In genomic region chr17:39704821-39705551, GRCh38 we compare ENCODE assay signal across 13 cellular contexts. TPM values are rescaled to one million over a fixed set of nuclear protein-coding genes. Genes with fewer than 3 reads are reported as not detected.
A peak's percentile ranks its signal among the peaks of the same experiment; 100 is the strongest.
DNase-seq lines count a peak whose midpoint lies in the region; ATAC-seq, FAIRE-seq and TF ChIP-seq lines count a peak whose summit lies in the region.
"Had no signal": no experiment of that assay in that cellular context is flagged by ENCODE, and none has a peak within 500 bp of the region (broad histone marks: within the 10 kb centered on the region; RNA-seq: fewer than 3 reads in every experiment).

No MANE protein-coding gene starts in this region.

- ATAC-seq in RWPE2 (ENCODE audit: low read depth) = no peak
- ATAC-seq in effector memory CD8-positive, alpha-beta T cell (replicated peaks) = no peak

- no peaks in the 10 kb centered on the region for H3K9me3 Mint-ChIP-seq in effector memory CD8-positive, alpha-beta T cell
- H3K9me3 Mint-ChIP-seq: immature natural killer cell had no signal

- peak overlapping the region; percentile 69 for H3K18ac ChIP-seq in neuronal stem cell (ENCODE audit: low read length)

- H2AFZ ChIP-seq in neuronal stem cell (ENCODE audit: low read length) = no peak overlapping the region

- H3K9me3 ChIP-seq in RWPE2 (ENCODE audit: severe bottlenecking) = no peaks in the 10 kb centered on the region
- H3K9me3 ChIP-seq in neuronal stem cell (replicated peaks in 1 of 2; ENCODE audit: control insufficient read depth in 2 of 2, insufficient read depth in 1 of 2, low read depth in 1 of 2, low read length in 2 of 2) = no peaks in the 10 kb centered on the region

- peaks cover 16% of the 10 kb centered on the region for H3K4me1 ChIP-seq in RWPE2 (ENCODE audit: insufficient read depth, poor library complexity, severe bottlenecking)
- H3K4me1 ChIP-seq in neuronal stem cell (ENCODE audit: control insufficient read depth in 2 of 2, insufficient read depth in 1 of 2, low read depth in 1 of 2, low read length in 2 of 2) = peaks cover 10 to 32% of the 10 kb centered on the region in 2 donors

- peak overlapping the region; percentile 60 for H2AK5ac ChIP-seq in neuronal stem cell (ENCODE audit: low read depth, low read length)

- no peak overlapping the region for H2BK15ac ChIP-seq in neuronal stem cell (ENCODE audit: low read length)

- H3K4ac ChIP-seq in neuronal stem cell (ENCODE audit: low read length) = no peak overlapping the region

- TF ChIP-seq CTCF in RWPE2 (IDR thresholded peaks at IDR 0.05; ENCODE audit: poor library complexity, severe bottlenecking) = no peak
- TF ChIP-seq CTCF in fibroblast of villous mesenchyme (IDR thresholded peaks at IDR 0.05; ENCODE audit: insufficient read depth, low read depth, low read length) = peak; percentile 52

- H3K27me3 Mint-ChIP-seq in effector memory CD8-positive, alpha-beta T cell = peaks cover 14 to 22% of the 10 kb centered on the region in 2 donors

- H2BK12ac ChIP-seq in neuronal stem cell (ENCODE audit: low read length) = no peak overlapping the region

- DNase-seq in AG20443 (ENCODE audit: low spot score) (peak; percentile 61), RWPE2 (ENCODE audit: low spot score) (no peak), fibroblast of villous mesenchyme (ENCODE audit: low read depth) (peak; percentile 48), neuronal stem cell (ENCODE audit: low spot score) (no peak), GM19239 (ENCODE audit: insufficient read length, low spot score) (no peak), COLO668 (lab: John Stamatoyannopoulos, UW; ENCODE audit: unreplicated experiment) (no peak)
- DNase-seq in stimulated activated CD4-positive, alpha-beta T cell treated with anti-CD3 and anti-CD28 coated beads, Interleukin-2, amount 100 ng/mL, for 48 hours = no peak
- DNase-seq in effector memory CD8-positive, alpha-beta T cell = no peak
- DNase-seq: activated naive CD4-positive, alpha-beta T cell treated with anti-CD3 and anti-CD28 coated beads, Interleukin-2, amount 50 U/mL, for 16 hours; DND-41; immature natural killer cell; NCI-H345; stimulated activated CD4-positive, alpha-beta T cell treated with anti-CD3 and anti-CD28 coated beads, Interleukin-4, amount 100 ng/mL, for 4 hours had no signal

- H3K79me1 ChIP-seq in neuronal stem cell (ENCODE audit: low read depth, low read length) = peaks cover 25% of the 10 kb centered on the region

- no peak overlapping the region for H3K27ac Mint-ChIP-seq in effector memory CD8-positive, alpha-beta T cell

- H3K36me3 ChIP-seq in RWPE2 (ENCODE audit: low read depth) = peaks cover 26% of the 10 kb centered on the region
- H3K36me3 ChIP-seq in neuronal stem cell (replicated peaks in 1 of 2; ENCODE audit: control insufficient read depth in 2 of 2, insufficient read depth in 2 of 2, low read length in 2 of 2) = peaks cover 29 to 57% of the 10 kb centered on the region in 2 donors

- H3K27me3 ChIP-seq in RWPE2 (ENCODE audit: insufficient read depth, poor library complexity, severe bottlenecking) (no peaks in the 10 kb centered on the region), neuronal stem cell (ENCODE audit: control insufficient read depth in 3 of 3, insufficient read depth in 3 of 3, low read depth in 1 of 3, low read length in 3 of 3) (no peaks in the 10 kb centered on the region)

- H3K4me3 Mint-ChIP-seq in effector memory CD8-positive, alpha-beta T cell = no peak overlapping the region
- H3K4me3 Mint-ChIP-seq: immature natural killer cell had no signal

- peak overlapping the region; percentile 10 for H2BK5ac ChIP-seq in neuronal stem cell (ENCODE audit: low read length)

- H3K23ac ChIP-seq in neuronal stem cell (ENCODE audit: low read depth, low read length, poor library complexity) = peak overlapping the region; percentile 37

- H3K36me3 Mint-ChIP-seq in effector memory CD8-positive, alpha-beta T cell (ENCODE audit: insufficient read depth) = no peaks in the 10 kb centered on the region
- H3K36me3 Mint-ChIP-seq: immature natural killer cell had no signal

- H3K4me3 ChIP-seq in RWPE2 (ENCODE audit: severe bottlenecking) = no peak overlapping the region
- H3K4me3 ChIP-seq in fibroblast of villous mesenchyme (ENCODE audit: low read depth, low read length) = no peak overlapping the region
- no peak overlapping the region for H3K4me3 ChIP-seq in neuronal stem cell (ENCODE audit: low read length in 2 of 2)

- H4K91ac ChIP-seq in neuronal stem cell (ENCODE audit: low read depth, low read length, poor library complexity) = no peak overlapping the region

- peak overlapping the region; percentile 56 for H3K27ac ChIP-seq in RWPE2 (ENCODE audit: poor library complexity, severe bottlenecking)
- peak overlapping the region; percentile 12 for H3K27ac ChIP-seq in neuronal stem cell (replicated peaks; ENCODE audit: low read length)

- WGBS in neuronal stem cell (ENCODE audit: extremely low coverage in 2 of 2, insufficient read length in 2 of 2, insufficient replicate concordance in 1 of 2), 2 donors = 100% methylated on average over 2 of the region's 11 CpGs; no CpG with 5 or more reads in 1 of the 2 donors

- H3K4me1 Mint-ChIP-seq in effector memory CD8-positive, alpha-beta T cell (ENCODE audit: low read depth in 2 of 2) = peaks cover 20 to 21% of the 10 kb centered on the region in 2 donors

- no peak overlapping the region for H4K8ac ChIP-seq in neuronal stem cell (ENCODE audit: low read depth, low read length)

- H3K14ac ChIP-seq in neuronal stem cell (ENCODE audit: low read length) = peak overlapping the region; percentile 76

- no peak overlapping the region for H3K4me2 ChIP-seq in neuronal stem cell (ENCODE audit: insufficient read depth, low read length, poor library complexity, severe bottlenecking)

- H2BK120ac ChIP-seq in neuronal stem cell (ENCODE audit: low read depth, low read length) = no peak overlapping the region

- H3K9ac ChIP-seq in neuronal stem cell (ENCODE audit: low read depth, low read length, poor library complexity) = peak overlapping the region; percentile 75

- FAIRE-seq in GM19239 (lab: Jason Lieb, UNC) = no peak

RNA-seq across cellular contexts. Expression of gene ERBB2, which starts 5.1 kb away (rescaled TPM):
- total RNA-seq in fibroblast of villous mesenchyme = 42.2 and 47.1 TPM in 2 replicates
- polyA plus RNA-seq in neuronal stem cell (2013, experiment 1 of 2) = 69.2 TPM
- 69.0 TPM for polyA plus RNA-seq in neuronal stem cell (2013, experiment 2 of 2)

RNA-seq across cellular contexts. Expression of gene PGAP3, which starts 17.1 kb away (rescaled TPM):
- 4.7 and 7.7 TPM in 2 replicates for total RNA-seq in fibroblast of villous mesenchyme
- polyA plus RNA-seq in neuronal stem cell (2013, experiment 1 of 2) = 10.1 TPM
- 11.1 TPM for polyA plus RNA-seq in neuronal stem cell (2013, experiment 2 of 2)

RNA-seq across cellular contexts. Expression of gene MIEN1, which starts 25.3 kb away (rescaled TPM):
- 19.0 and 30.3 TPM in 2 replicates for total RNA-seq in fibroblast of villous mesenchyme
- 78.7 TPM for polyA plus RNA-seq in neuronal stem cell (2013, experiment 1 of 2)
- polyA plus RNA-seq in neuronal stem cell (2013, experiment 2 of 2) = 72.6 TPM

RNA-seq across cellular contexts. Expression of gene GRB7, which starts 32.8 kb away (rescaled TPM):
- 0.97 and 1.3 TPM in 2 replicates for total RNA-seq in fibroblast of villous mesenchyme
- 5.9 TPM for polyA plus RNA-seq in neuronal stem cell (2013, experiment 1 of 2)
- polyA plus RNA-seq in neuronal stem cell (2013, experiment 2 of 2) = 5.9 TPM
- polyA plus RNA-seq: immature natural killer cell had no signal

RNA-seq across cellular contexts. Expression of gene PNMT, which starts 36.7 kb away (rescaled TPM):
- not detected in 2 replicates for total RNA-seq in fibroblast of villous mesenchyme
- 0.95 TPM for polyA plus RNA-seq in neuronal stem cell (2013, experiment 1 of 2)
- 1.0 TPM for polyA plus RNA-seq in neuronal stem cell (2013, experiment 2 of 2)

Comparison
In these comparisons a context has a peak if more than half of its experiments do, and no peak if none do; other contexts are left out.
1. DNase-seq: peak in AG20443 (single experiment) and fibroblast of villous mesenchyme (single experiment); none in RWPE2 (single experiment), neuronal stem cell (single experiment), GM19239 (single experiment), stimulated activated CD4-positive, alpha-beta T cell treated with anti-CD3 and anti-CD28 coated beads, Interleukin-2, amount 100 ng/mL, for 48 hours (0 of 2), effector memory CD8-positive, alpha-beta T cell (0 of 3) and COLO668 (single experiment).